Comparison of ENCODE assay signal across 8 cellular contexts in genomic region chr6:48111143-48111506, GRCh38. TPM values are rescaled to one million over a fixed set of nuclear protein-coding genes. Genes with fewer than 3 reads are reported as not detected.
A peak's percentile ranks its signal among the peaks of the same experiment; 100 is the strongest.
DNase-seq lines count a peak whose midpoint lies in the region; ATAC-seq and TF ChIP-seq lines count a peak whose summit lies in the region.

TSS of gene PTCHD4 (minus strand) at chr6:48111197. CDS start at chr6:48068957, 42,240 bp downstream.

- ATAC-seq in GM21367 (IDR thresholded peaks at IDR 0.05; ENCODE audit: unreplicated experiment) (no peak), GM21423 (IDR thresholded peaks at IDR 0.05; ENCODE audit: unreplicated experiment) (no peak)

- DNase-seq in GM04504 (ENCODE audit: low read depth) (peak; percentile 28), NCI-H2196 treated with DMSO at 0.1 percent for 48 hours (lab: John Stamatoyannopoulos, UW; ENCODE audit: unreplicated experiment) (peak; percentile 90), dorsolateral prefrontal cortex (no peak), neural crest cell (ENCODE audit: low read depth, low spot score) (no peak), hepatic stellate cell (ENCODE audit: low spot score) (no peak)
- DNase-seq in activated naive CD4-positive, alpha-beta T cell treated with anti-CD3 and anti-CD28 coated beads, Interleukin-2, amount 50 U/mL, for 16 hours, result no peak

- H3K27me3 Mint-ChIP-seq in neural crest cell (ENCODE audit: low read depth), result no peaks in the 10 kb centered on the region

- no peaks in the 10 kb centered on the region for H3K9me3 Mint-ChIP-seq in neural crest cell

- H3K4me3 ChIP-seq in dorsolateral prefrontal cortex, result peak within 1 kb of the TSS in 26 of 59 donors; percentile 6 to 41 (median 22)

- peaks cover 8% of the 10 kb centered on the region for H3K4me1 Mint-ChIP-seq in neural crest cell

- intact Hi-C loops in dorsolateral prefrontal cortex (cut with DNase I), result no loop called here

- H3K27ac Mint-ChIP-seq in neural crest cell (ENCODE audit: unreplicated experiment), result peak within 1 kb of the TSS; percentile 69

- peak within 1 kb of the TSS; percentile 60 for H3K4me3 Mint-ChIP-seq in neural crest cell

- TF ChIP-seq CTCF in dorsolateral prefrontal cortex (IDR thresholded peaks at IDR 0.05 in 54 of 56, conservative IDR thresholded peaks at IDR 0.05 in 2 of 56; ENCODE audit: low read depth in 1 of 56, partially characterized antibody in 56 of 56) (no peak), neural crest cell (conservative IDR thresholded peaks at IDR 0.05) (no peak)

- peak within 1 kb of the TSS in 4 of 59 donors; percentile 1 to 28 (median 22) for H3K27ac ChIP-seq in dorsolateral prefrontal cortex

- no peaks in the 10 kb centered on the region for H3K27me3 ChIP-seq in dorsolateral prefrontal cortex

- H3K36me3 Mint-ChIP-seq in neural crest cell (ENCODE audit: low read depth), result no peaks in the 10 kb centered on the region

RNA-seq across cellular contexts. Expression of gene PTCHD4, which starts in this region (rescaled TPM):
- total RNA-seq in dorsolateral prefrontal cortex (10 to 100 TPM in 110 of 120 experiments, 1 to 10 TPM in 10; 5.3 to 23.5 (median 13.7) TPM), neural crest cell (1.2 and 1.4 TPM in 2 replicates)

Comparison
In these comparisons a context has a peak if more than half of its experiments do, and no peak if none do; other contexts are left out.
1. DNase-seq: peak in GM04504 (single experiment) and NCI-H2196 treated with DMSO at 0.1 percent for 48 hours (single experiment); none in dorsolateral prefrontal cortex (0 of 10), neural crest cell (single experiment), hepatic stellate cell (single experiment) and activated naive CD4-positive, alpha-beta T cell treated with anti-CD3 and anti-CD28 coated beads, Interleukin-2, amount 50 U/mL, for 16 hours (single experiment).